In the genomic region with DNA sequence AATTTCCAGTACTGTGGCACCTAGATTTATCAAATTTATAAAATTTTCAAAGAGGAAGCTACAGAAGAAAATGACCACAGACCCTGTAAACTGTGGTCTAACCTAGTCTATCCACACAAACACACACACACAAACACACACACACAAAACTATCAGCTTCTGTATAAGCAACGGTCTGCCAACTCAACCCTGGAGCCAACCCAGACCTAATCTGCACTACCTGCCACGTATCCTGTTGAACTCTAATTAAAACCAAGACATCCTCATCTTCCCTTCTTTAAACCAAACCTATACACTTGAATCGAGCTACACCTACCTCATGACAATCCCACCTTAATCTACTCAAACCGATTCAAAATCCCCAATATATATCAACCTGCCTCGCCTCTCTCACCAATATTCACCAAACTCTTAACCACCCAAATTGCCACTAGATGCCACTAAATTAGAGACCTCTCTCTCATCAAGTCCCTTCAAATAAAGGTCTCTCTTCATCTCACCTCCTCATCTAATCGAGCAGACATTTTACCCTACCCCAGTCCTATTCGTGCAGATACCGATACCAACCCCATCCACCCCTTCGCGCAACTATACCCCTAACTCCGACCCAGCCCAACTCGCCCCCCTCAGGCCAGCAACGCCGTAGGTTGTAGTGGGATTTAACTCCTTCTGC, we compare ENCODE assay signal across 8 cellular contexts. TPM values are rescaled to one million over a fixed set of nuclear protein-coding genes. Genes with fewer than 3 reads are reported as not detected.
DNase-seq lines count a peak whose midpoint lies in the region; ATAC-seq and TF ChIP-seq lines count a peak whose summit lies in the region.

No MANE protein-coding gene starts in this region.

- ATAC-seq in GM21786 (IDR thresholded peaks at IDR 0.05; ENCODE audit: unreplicated experiment): no peak

- intact Hi-C loops in prostate gland (cut with DNase I): no loop called here

- TF ChIP-seq POLR2A in prostate gland (IDR thresholded peaks at IDR 0.05): no peak

- H3K27me3 ChIP-seq in prostate gland (replicated peaks; ENCODE audit: insufficient read depth): no peaks in the 10 kb centered on the region

- TF ChIP-seq CTCF in GM10266 (IDR thresholded peaks at IDR 0.05; ENCODE audit: control insufficient read depth, insufficient read depth, low read depth, missing control alignments): peak; percentile 33
- TF ChIP-seq CTCF in LNCaP clone FGC (IDR thresholded peaks at IDR 0.05; ENCODE audit: control insufficient read depth, extremely low read depth, insufficient read depth): peak; percentile 19
- no peak for TF ChIP-seq CTCF in prostate gland (IDR thresholded peaks at IDR 0.05)

- peaks cover 5% of the 10 kb centered on the region for H3K4me1 ChIP-seq in prostate gland (replicated peaks)

- peak overlapping the region; percentile 86 for H3K4me3 ChIP-seq in LNCaP clone FGC (ENCODE audit: low read depth, low read length)
- H3K4me3 ChIP-seq in prostate gland: peak overlapping the region; percentile 84 to 90

- DNase-seq in GM10266 (ENCODE audit: extremely low spot score): no peak
- DNase-seq in LNCaP clone FGC (ENCODE audit: low read depth): no peak
- DNase-seq in epithelial cell of prostate (ENCODE audit: low read depth, low spot score): no peak
- DNase-seq in prostate gland (ENCODE audit: low spot score): no peak
- no peak for DNase-seq in islet precursor cell
- no peak for DNase-seq in T-helper 1 cell
- DNase-seq in OCI-M1 (lab: John Stamatoyannopoulos, UW): no peak

- H3K9me3 ChIP-seq in prostate gland: no peaks in the 10 kb centered on the region

- H3K27ac ChIP-seq in epithelial cell of prostate (peak overlapping the region; percentile 96), prostate gland (peak overlapping the region; percentile 99)

- no peaks in the 10 kb centered on the region for H3K36me3 ChIP-seq in prostate gland

- under 1% methylated on average over 14 of the region's 14 CpGs for WGBS in prostate gland

RNA-seq across cellular contexts. Expression of gene ACIN1, which starts 0.8 kb away (rescaled TPM):
- total RNA-seq in prostate gland: 100 to 1,000 TPM in 1 of 2 donors, 10 to 100 TPM in 1; 86.6 to 168 TPM

RNA-seq across cellular contexts. Expression of gene C14orf119, which starts 1.2 kb away (rescaled TPM):
- 10 to 100 TPM; 20.3 to 32.3 TPM for total RNA-seq in prostate gland

RNA-seq across cellular contexts. Expression of gene CIROP, which starts 10.7 kb away (rescaled TPM):
- not detected for total RNA-seq in prostate gland

RNA-seq across cellular contexts. Expression of gene CEBPE, which starts 24.9 kb away (rescaled TPM):
- total RNA-seq in prostate gland: not detected

RNA-seq across cellular contexts. Expression of gene CDH24, which starts 36.8 kb away (rescaled TPM):
- 1 to 10 TPM; 4.0 to 7.2 TPM for total RNA-seq in prostate gland

Comparison
In these comparisons a context has a peak if more than half of its experiments do, and no peak if none do; other contexts are left out.
1. CTCF ChIP-seq: peak in GM10266 (single experiment) and LNCaP clone FGC (single experiment); none in prostate gland (0 of 4).